9 cellular contexts compared by ENCODE assay signal in the genomic region with DNA sequence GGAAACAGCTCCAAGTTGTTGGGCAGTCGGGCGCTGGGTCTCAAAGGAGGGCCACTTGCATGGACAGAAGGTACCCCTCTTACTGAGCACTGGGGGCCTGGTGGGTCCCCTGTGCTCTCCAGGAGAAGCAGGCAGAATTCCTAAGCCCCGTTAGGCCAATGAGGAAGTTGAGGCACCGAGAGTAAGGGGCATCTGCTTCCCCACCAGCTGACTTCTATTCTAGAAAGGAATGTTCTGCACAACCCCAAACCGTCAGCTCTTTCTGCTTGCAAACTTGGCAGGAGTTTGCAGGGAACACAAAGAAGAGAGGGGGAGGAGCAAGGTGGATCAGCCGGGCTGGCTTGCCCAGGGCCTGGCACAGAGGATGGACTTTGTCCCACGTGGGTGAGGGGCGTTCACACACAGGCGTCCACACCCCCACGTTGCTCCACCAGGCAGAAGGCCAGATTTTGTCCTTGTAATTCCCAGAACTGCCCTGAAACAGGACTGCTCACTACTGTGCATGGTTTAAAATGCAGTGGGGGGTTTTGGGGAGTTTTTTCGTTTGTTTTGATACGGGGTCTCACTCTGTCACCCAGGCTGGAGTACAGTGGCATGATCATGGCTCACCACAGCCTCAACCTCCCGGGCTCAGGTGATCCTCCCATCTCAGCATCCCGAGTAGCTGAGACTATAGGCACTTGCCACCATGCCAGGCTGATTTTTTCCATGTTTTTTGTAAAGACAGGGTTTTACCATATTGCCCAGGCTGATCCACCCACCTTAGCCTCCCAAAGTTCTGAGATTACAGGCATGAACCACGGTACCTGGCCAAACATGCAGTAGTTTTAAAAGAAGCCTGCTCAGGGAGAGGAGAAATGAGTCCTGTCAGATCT.
A peak's percentile ranks its signal among the peaks of the same experiment; 100 is the strongest.
DNase-seq lines count a peak whose midpoint lies in the region; ATAC-seq and TF ChIP-seq lines count a peak whose summit lies in the region.
"Had no signal": no experiment of that assay in that cellular context is flagged by ENCODE, and none has a peak within 500 bp of the region (broad histone marks: within the 10 kb centered on the region; RNA-seq: fewer than 3 reads in every experiment).

No MANE protein-coding gene starts in this region.

- DNase-seq in T47D (ENCODE audit: low read depth in 1 of 2, low spot score in 1 of 2) = peak; percentile 46 to 93
- DNase-seq in left kidney (ENCODE audit: low read depth, low spot score) = peak; percentile 67
- peak; percentile 50 for DNase-seq in stromal cell of bone marrow (ENCODE audit: low read depth)
- DNase-seq in activated effector memory CD4-positive, alpha-beta T cell treated with anti-CD3 and anti-CD28 coated beads, Interleukin-2, amount 50 U/mL, for 16 hours = no peak
- DNase-seq in stimulated activated CD4-positive, alpha-beta T cell treated with anti-CD3 and anti-CD28 coated beads, Interleukin-15, amount 100 ng/mL, for 24 hours = no peak
- DNase-seq in activated CD8-positive, alpha-beta memory T cell treated with anti-CD3 and anti-CD28 coated beads, Interleukin-2, amount 10 ng/mL, durations not matched to agents 7 days and 5 days = no peak
- no peak for DNase-seq in MV-4-11 (lab: John Stamatoyannopoulos, UW)
- DNase-seq: stimulated activated CD4-positive, alpha-beta T cell treated with anti-CD3 and anti-CD28 coated beads, Interleukin-12 subunit alpha, Interleukin-12 subunit beta, amount 100 ng/mL, for 4 hours had no signal

- no peak overlapping the region for H3K27ac Mint-ChIP-seq in activated CD8-positive, alpha-beta memory T cell treated with anti-CD3 and anti-CD28 coated beads, Interleukin-2, amount 10 ng/mL, durations not matched to agents 7 days and 5 days

- H3K4me3 ChIP-seq in HEK293 (ENCODE audit: low read depth, low read length) = no peak overlapping the region

- no peaks in the 10 kb centered on the region for H3K9me3 ChIP-seq in HEK293 (ENCODE audit: control insufficient read depth, insufficient read depth, low read depth, low read length)

- no peaks in the 10 kb centered on the region for H3K4me1 ChIP-seq in HEK293 (ENCODE audit: control insufficient read depth, insufficient read depth, low read length)

- in situ Hi-C loops in T47D (cut with HindIII; ENCODE audit: low pct_unique_long_range_greater_than_20kb, low sequenced_read_pairs) = no loop called here

- H3K4me3 Mint-ChIP-seq in activated CD8-positive, alpha-beta memory T cell treated with anti-CD3 and anti-CD28 coated beads, Interleukin-2, amount 10 ng/mL, durations not matched to agents 7 days and 5 days = no peak overlapping the region

- H3K9me3 Mint-ChIP-seq in activated CD8-positive, alpha-beta memory T cell treated with anti-CD3 and anti-CD28 coated beads, Interleukin-2, amount 10 ng/mL, durations not matched to agents 7 days and 5 days (ENCODE audit: low read depth) = no peaks in the 10 kb centered on the region

- H3K27me3 Mint-ChIP-seq in activated CD8-positive, alpha-beta memory T cell treated with anti-CD3 and anti-CD28 coated beads, Interleukin-2, amount 10 ng/mL, durations not matched to agents 7 days and 5 days = peaks cover 23% of the 10 kb centered on the region

- H3K27ac ChIP-seq in HEK293 (ENCODE audit: extremely low read depth, low read depth, low read length) = no peak overlapping the region

- no peaks in the 10 kb centered on the region for H3K36me3 Mint-ChIP-seq in activated CD8-positive, alpha-beta memory T cell treated with anti-CD3 and anti-CD28 coated beads, Interleukin-2, amount 10 ng/mL, durations not matched to agents 7 days and 5 days

- POLR2A ChIA-PET in HEK293 (lab: Yijun Ruan, JAX) = no interaction called here

- no peak for TF ChIP-seq CTCF in HEK293 (tag by site-specific recombination; IDR thresholded peaks at IDR 0.05)

- H3K4me1 Mint-ChIP-seq in activated CD8-positive, alpha-beta memory T cell treated with anti-CD3 and anti-CD28 coated beads, Interleukin-2, amount 10 ng/mL, durations not matched to agents 7 days and 5 days = peaks cover 26% of the 10 kb centered on the region

- no peaks in the 10 kb centered on the region for H3K36me3 ChIP-seq in HEK293 (ENCODE audit: control insufficient read depth in 2 of 2, insufficient read depth in 1 of 2, low read length in 2 of 2)

- CTCF ChIA-PET in HEK293 (lab: Yijun Ruan, JAX) = interaction anchor here (0.8 kb wide), 1 partner anchor 14 kb away, joined by 3 read pairs; no protein-coding TSS in a partner anchor
- CTCF ChIA-PET in activated CD8-positive, alpha-beta memory T cell treated with anti-CD3 and anti-CD28 coated beads, Interleukin-2, amount 10 ng/mL, durations not matched to agents 7 days and 5 days (lab: Charles Lee) = no interaction called here

- no peak for ATAC-seq in activated CD8-positive, alpha-beta memory T cell treated with anti-CD3 and anti-CD28 coated beads, Interleukin-2, amount 10 ng/mL, durations not matched to agents 7 days and 5 days

TF ChIP-seq in HEK293, 187 proteins besides CTCF, POLR2A, EP300 and RAD21:
- TF ChIP-seq SALL2 (tag by site-specific recombination; IDR thresholded peaks at IDR 0.05; ENCODE audit: borderline replicate concordance) (no peak), EGR2 (tag by site-specific recombination; IDR thresholded peaks at IDR 0.05; ENCODE audit: low read depth) (peak; percentile 18; the same call in 1 of the 2 replicates), ZNF146 (tag by site-specific recombination; IDR thresholded peaks at IDR 0.05) (no peak), ZNF221 (tag by site-specific recombination; IDR thresholded peaks at IDR 0.05; ENCODE audit: borderline replicate concordance) (no peak), ZFHX2 (tag by site-specific recombination; conservative IDR thresholded peaks at IDR 0.05) (peak; percentile 26; the same call in 1 of the 2 replicates), ZSCAN30 (tag by site-specific recombination; IDR thresholded peaks at IDR 0.05) (no peak), GLI4 (tag by site-specific recombination; IDR thresholded peaks at IDR 0.05) (no peak), ZNF274 (IDR thresholded peaks at IDR 0.05; ENCODE audit: low read length) (no peak), ZNF274 (tag by site-specific recombination; IDR thresholded peaks at IDR 0.05; ENCODE audit: borderline replicate concordance) (no peak)

Comparison
In these comparisons a context has a peak if more than half of its experiments do, and no peak if none do; other contexts are left out.
1. DNase-seq: peak in T47D (2 of 2), left kidney (single experiment) and stromal cell of bone marrow (single experiment); none in activated effector memory CD4-positive, alpha-beta T cell treated with anti-CD3 and anti-CD28 coated beads, Interleukin-2, amount 50 U/mL, for 16 hours (single experiment), stimulated activated CD4-positive, alpha-beta T cell treated with anti-CD3 and anti-CD28 coated beads, Interleukin-15, amount 100 ng/mL, for 24 hours (single experiment), activated CD8-positive, alpha-beta memory T cell treated with anti-CD3 and anti-CD28 coated beads, Interleukin-2, amount 10 ng/mL, durations not matched to agents 7 days and 5 days (single experiment) and MV-4-11 (single experiment).